1 cellular context compared by ENCODE assay signal in the genomic region with DNA sequence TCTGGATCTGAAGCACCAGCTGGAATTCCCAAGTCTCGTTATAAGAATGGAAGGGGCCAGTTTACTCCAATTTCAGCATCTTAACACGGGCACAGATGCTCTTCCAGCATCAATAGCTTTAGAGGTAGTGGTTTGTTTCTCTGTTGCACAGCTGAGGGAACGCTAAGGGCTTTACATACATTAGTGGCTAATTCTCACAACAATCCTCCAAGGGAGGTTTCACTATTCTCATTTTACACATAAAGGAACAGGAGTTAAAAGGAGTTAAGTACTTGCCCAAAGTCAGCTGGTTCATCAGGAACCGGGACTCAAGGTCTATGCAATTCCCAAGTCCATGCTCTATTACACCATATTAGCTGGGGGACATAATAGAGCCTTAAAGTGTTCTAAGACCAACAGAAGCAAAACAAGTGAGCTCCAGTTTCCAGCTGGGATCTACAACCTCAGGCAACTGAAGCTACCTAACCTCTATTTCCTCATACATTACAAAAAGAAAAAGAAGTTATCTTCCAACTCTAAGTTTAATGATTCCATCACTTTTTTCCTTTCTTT.
TF ChIP-seq lines count a peak whose summit lies in the region.

No MANE protein-coding gene starts in this region.

TF ChIP-seq in SK-N-SH, 30 proteins besides CTCF, POLR2A, EP300 and RAD21 (continued from another document):
- TF ChIP-seq, protein P1, sequence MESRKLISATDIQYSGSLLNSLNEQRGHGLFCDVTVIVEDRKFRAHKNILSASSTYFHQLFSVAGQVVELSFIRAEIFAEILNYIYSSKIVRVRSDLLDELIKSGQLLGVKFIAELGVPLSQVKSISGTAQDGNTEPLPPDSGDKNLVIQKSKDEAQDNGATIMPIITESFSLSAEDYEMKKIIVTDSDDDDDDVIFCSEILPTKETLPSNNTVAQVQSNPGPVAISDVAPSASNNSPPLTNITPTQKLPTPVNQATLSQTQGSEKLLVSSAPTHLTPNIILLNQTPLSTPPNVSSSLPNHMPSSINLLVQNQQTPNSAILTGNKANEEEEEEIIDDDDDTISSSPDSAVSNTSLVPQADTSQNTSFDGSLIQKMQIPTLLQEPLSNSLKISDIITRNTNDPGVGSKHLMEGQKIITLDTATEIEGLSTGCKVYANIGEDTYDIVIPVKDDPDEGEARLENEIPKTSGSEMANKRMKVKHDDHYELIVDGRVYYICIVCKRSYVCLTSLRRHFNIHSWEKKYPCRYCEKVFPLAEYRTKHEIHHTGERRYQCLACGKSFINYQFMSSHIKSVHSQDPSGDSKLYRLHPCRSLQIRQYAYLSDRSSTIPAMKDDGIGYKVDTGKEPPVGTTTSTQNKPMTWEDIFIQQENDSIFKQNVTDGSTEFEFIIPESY (IDR thresholded peaks at IDR 0.05; ENCODE audit: borderline replicate concordance, low read depth), result no peak
- TF ChIP-seq SMC3 (IDR thresholded peaks at IDR 0.05; ENCODE audit: low read depth, low read length), result no peak
- TF ChIP-seq MXI1 (IDR thresholded peaks at IDR 0.05; ENCODE audit: low read depth, low read length), result no peak
- TF ChIP-seq FOXM1 (IDR thresholded peaks at IDR 0.05; ENCODE audit: low read depth), result no peak
- TF ChIP-seq, protein P2, sequence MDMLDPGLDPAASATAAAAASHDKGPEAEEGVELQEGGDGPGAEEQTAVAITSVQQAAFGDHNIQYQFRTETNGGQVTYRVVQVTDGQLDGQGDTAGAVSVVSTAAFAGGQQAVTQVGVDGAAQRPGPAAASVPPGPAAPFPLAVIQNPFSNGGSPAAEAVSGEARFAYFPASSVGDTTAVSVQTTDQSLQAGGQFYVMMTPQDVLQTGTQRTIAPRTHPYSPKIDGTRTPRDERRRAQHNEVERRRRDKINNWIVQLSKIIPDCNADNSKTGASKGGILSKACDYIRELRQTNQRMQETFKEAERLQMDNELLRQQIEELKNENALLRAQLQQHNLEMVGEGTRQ (IDR thresholded peaks at IDR 0.05; ENCODE audit: borderline replicate concordance, low read depth, low read length), result no peak
- no peak for TF ChIP-seq FOXJ3 (CRISPR knock-in tag; IDR thresholded peaks at IDR 0.05)
- no peak for TF ChIP-seq RXRA (IDR thresholded peaks at IDR 0.05; ENCODE audit: borderline replicate concordance, low read depth)
- TF ChIP-seq, protein P3, sequence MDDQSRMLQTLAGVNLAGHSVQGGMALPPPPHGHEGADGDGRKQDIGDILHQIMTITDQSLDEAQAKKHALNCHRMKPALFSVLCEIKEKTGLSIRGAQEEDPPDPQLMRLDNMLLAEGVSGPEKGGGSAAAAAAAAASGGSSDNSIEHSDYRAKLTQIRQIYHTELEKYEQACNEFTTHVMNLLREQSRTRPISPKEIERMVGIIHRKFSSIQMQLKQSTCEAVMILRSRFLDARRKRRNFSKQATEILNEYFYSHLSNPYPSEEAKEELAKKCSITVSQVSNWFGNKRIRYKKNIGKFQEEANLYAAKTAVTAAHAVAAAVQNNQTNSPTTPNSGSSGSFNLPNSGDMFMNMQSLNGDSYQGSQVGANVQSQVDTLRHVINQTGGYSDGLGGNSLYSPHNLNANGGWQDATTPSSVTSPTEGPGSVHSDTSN (IDR thresholded peaks at IDR 0.05), result no peak
- TF ChIP-seq GABPA (IDR thresholded peaks at IDR 0.05; ENCODE audit: low read depth), result no peak
- TF ChIP-seq TEAD4 (IDR thresholded peaks at IDR 0.05; ENCODE audit: borderline replicate concordance, insufficient read depth), result no peak
- no peak for TF ChIP-seq MEF2A (IDR thresholded peaks at IDR 0.05; ENCODE audit: borderline replicate concordance, low read depth)
- no peak for TF ChIP-seq ELF1 (IDR thresholded peaks at IDR 0.05)
- TF ChIP-seq FOSL2 (IDR thresholded peaks at IDR 0.05; ENCODE audit: borderline replicate concordance, low read depth), result no peak
- TF ChIP-seq, protein P4, sequence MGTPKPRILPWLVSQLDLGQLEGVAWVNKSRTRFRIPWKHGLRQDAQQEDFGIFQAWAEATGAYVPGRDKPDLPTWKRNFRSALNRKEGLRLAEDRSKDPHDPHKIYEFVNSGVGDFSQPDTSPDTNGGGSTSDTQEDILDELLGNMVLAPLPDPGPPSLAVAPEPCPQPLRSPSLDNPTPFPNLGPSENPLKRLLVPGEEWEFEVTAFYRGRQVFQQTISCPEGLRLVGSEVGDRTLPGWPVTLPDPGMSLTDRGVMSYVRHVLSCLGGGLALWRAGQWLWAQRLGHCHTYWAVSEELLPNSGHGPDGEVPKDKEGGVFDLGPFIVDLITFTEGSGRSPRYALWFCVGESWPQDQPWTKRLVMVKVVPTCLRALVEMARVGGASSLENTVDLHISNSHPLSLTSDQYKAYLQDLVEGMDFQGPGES (IDR thresholded peaks at IDR 0.05; ENCODE audit: low read depth, low read length), result no peak
- TF ChIP-seq NFIC (IDR thresholded peaks at IDR 0.05; ENCODE audit: borderline replicate concordance), result no peak
